In genomic region chr20:59042796-59043621, GRCh38 we compare ENCODE assay signal across 8 cellular contexts.
DNase-seq lines count a peak whose midpoint lies in the region; ATAC-seq and TF ChIP-seq lines count a peak whose summit lies in the region.

No MANE protein-coding gene starts in this region.

- no peak for TF ChIP-seq CTCF in AG09319 (IDR thresholded peaks at IDR 0.05; ENCODE audit: low read depth, low read length)

- DNase-seq in AG09319 (ENCODE audit: extremely low read depth, low read depth): peak; percentile 80
- DNase-seq in NCI-H345 treated with DMSO at 0.1 percent for 48 hours (lab: John Stamatoyannopoulos, UW; ENCODE audit: unreplicated experiment): peak; percentile 93
- DNase-seq in cerebellar cortex (ENCODE audit: low spot score): peak; percentile 84
- peak; percentile 87 for DNase-seq in kidney glomerular epithelial cell (lab: John Stamatoyannopoulos, UW)
- peak; percentile 96 for DNase-seq in stimulated activated CD4-positive, alpha-beta T cell treated with anti-CD3 and anti-CD28 coated beads, Interleukin-15, amount 100 ng/mL, for 24 hours

- ATAC-seq in GM19025 (IDR thresholded peaks at IDR 0.05; ENCODE audit: low read depth, unreplicated experiment) (peak; percentile 93), HG03196 (IDR thresholded peaks at IDR 0.05; ENCODE audit: unreplicated experiment) (peak; percentile 95)
- peak; percentile 96 to 97 for ATAC-seq in activated CD4-positive, CD25-positive, alpha-beta regulatory T cell treated with anti-CD3 and anti-CD28 coated beads, Interleukin-2, amount 50 U/mL, for 24 hours

Comparison
In these comparisons a context has a peak if more than half of its experiments do, and no peak if none do; other contexts are left out.
1. Peak in every context shown above with its lines: DNase-seq and ATAC-seq.